Comparison of ENCODE assay signal across 33 cellular contexts in genomic region chr3:179035232-179035631, GRCh38.
"Had no signal": no experiment of that assay in that cellular context is flagged by ENCODE, and none has a peak within 500 bp of the region (broad histone marks: within the 10 kb centered on the region; RNA-seq: fewer than 3 reads in every experiment).

No MANE protein-coding gene starts in this region.

- H3K4me3 Mint-ChIP-seq: activated CD8-positive, alpha-beta T cell treated with anti-CD3 and anti-CD28 coated beads for 36 hours; activated naive CD8-positive, alpha-beta T cell treated with anti-CD3 and anti-CD28 coated beads for 36 hours; activated T-cell treated with anti-CD3 and anti-CD28 coated beads, Interleukin-2, amount 50 U/mL, for 72 hours; activated T-helper 17 cell treated with anti-CD3 and anti-CD28 coated beads, Interleukin-2, amount 50 U/mL, for 72 hours; T-cell; T-helper 17 cell had no signal

- H3K27me3 ChIP-seq: body of pancreas, breast epithelium, MG63, Peyer's patch had no signal

- H3K9me3 Mint-ChIP-seq: activated naive CD8-positive, alpha-beta T cell treated with anti-CD3 and anti-CD28 coated beads for 36 hours; activated T-helper 17 cell treated with anti-CD3 and anti-CD28 coated beads, Interleukin-2, amount 50 U/mL, for 72 hours had no signal

- H3K9me3 ChIP-seq: body of pancreas, breast epithelium, Peyer's patch had no signal

- H3K36me3 ChIP-seq: breast epithelium, MG63, Peyer's patch, WERI-Rb-1 had no signal

- H3K27ac ChIP-seq: body of pancreas, breast epithelium, Peyer's patch, WERI-Rb-1 had no signal

- H3K4me1 ChIP-seq: body of pancreas, Peyer's patch had no signal

- H3K27ac Mint-ChIP-seq: activated CD8-positive, alpha-beta T cell treated with anti-CD3 and anti-CD28 coated beads for 36 hours; activated naive CD8-positive, alpha-beta T cell treated with anti-CD3 and anti-CD28 coated beads for 36 hours; activated T-cell treated with anti-CD3 and anti-CD28 coated beads, Interleukin-2, amount 50 U/mL, for 72 hours; activated T-helper 17 cell treated with anti-CD3 and anti-CD28 coated beads, Interleukin-2, amount 50 U/mL, for 72 hours; T-cell; T-helper 17 cell had no signal

- ATAC-seq: activated CD8-positive, alpha-beta T cell treated with anti-CD3 and anti-CD28 coated beads for 36 hours; activated T-cell treated with anti-CD3 and anti-CD28 coated beads, Interleukin-2, amount 50 U/mL, for 72 hours; activated T-helper 17 cell treated with anti-CD3 and anti-CD28 coated beads, Interleukin-2, amount 50 U/mL, for 72 hours; body of pancreas; PC-3; SK-N-SH treated with all-trans-retinoic acid at 6 μM for 48 hours; T-cell; T-helper 17 cell had no signal

- H3K4me1 Mint-ChIP-seq: activated T-helper 17 cell treated with anti-CD3 and anti-CD28 coated beads, Interleukin-2, amount 50 U/mL, for 72 hours had no signal

- H3K4me3 ChIP-seq: body of pancreas, breast epithelium, MG63, Peyer's patch had no signal

- DNase-seq: activated CD4-positive, alpha-beta T cell treated with anti-CD3 and anti-CD28 coated beads for 1 hour; activated CD4-positive, alpha-beta T cell treated with anti-CD3 and anti-CD28 coated beads for 48 hours; activated CD4-positive, CD25-positive, alpha-beta regulatory T cell; activated CD8-positive, alpha-beta T cell treated with anti-CD3 and anti-CD28 coated beads for 36 hours; activated effector memory CD4-positive, alpha-beta T cell treated with anti-CD3 and anti-CD28 coated beads, Interleukin-2, amount 50 U/mL, for 16 hours; activated naive CD4-positive, alpha-beta T cell; activated naive CD4-positive, alpha-beta T cell treated with anti-CD3 and anti-CD28 coated beads, Interleukin-2, amount 50 U/mL, for 16 hours; activated naive CD8-positive, alpha-beta T cell treated with anti-CD3 and anti-CD28 coated beads for 36 hours; activated T-cell treated with anti-CD3 and anti-CD28 coated beads, Interleukin-2, amount 50 U/mL, for 1 hour; activated T-cell treated with anti-CD3 and anti-CD28 coated beads, Interleukin-2, amount 50 U/mL, for 72 hours; amygdala; body of pancreas; Kasumi-1; MG63; NCI-H1048; NCI-H1105 treated with DMSO at 0.1 percent for 48 hours; NCI-H1436; NCI-H1694; NCI-H1930; NCI-H345; NCI-H524 treated with DMSO at 0.1 percent for 48 hours; NCI-H748 treated with DMSO at 0.1 percent for 48 hours; NK-92 treated with Interleukin-12 subunit alpha and Interleukin-12 subunit beta, amount 100 ng/mL, for 24 hours; PC-3; Peyer's patch; RPMI8226; SHP77 treated with DMSO at 0.1 percent for 48 hours; T-cell; T-helper 17 cell; WERI-Rb-1 had no signal

- H3K27me3 Mint-ChIP-seq: activated CD8-positive, alpha-beta T cell treated with anti-CD3 and anti-CD28 coated beads for 36 hours; activated naive CD8-positive, alpha-beta T cell treated with anti-CD3 and anti-CD28 coated beads for 36 hours; activated T-helper 17 cell treated with anti-CD3 and anti-CD28 coated beads, Interleukin-2, amount 50 U/mL, for 72 hours; T-cell; T-helper 17 cell had no signal
